In genomic region chr6:4349931-4350330, GRCh38 we compare ENCODE assay signal across 2 cellular contexts.
TF ChIP-seq lines count a peak whose summit lies in the region.

No MANE protein-coding gene starts in this region.

TF ChIP-seq in IMR-90, 13 proteins besides CTCF, POLR2A, EP300 and RAD21:
- TF ChIP-seq RFX5 (IDR thresholded peaks at IDR 0.05; ENCODE audit: low read depth, low read length), result no peak
- no peak for TF ChIP-seq MAZ (IDR thresholded peaks at IDR 0.05; ENCODE audit: borderline replicate concordance, low read depth, low read length)
- TF ChIP-seq MAFK (IDR thresholded peaks at IDR 0.05; ENCODE audit: low read depth, low read length), result no peak
- no peak for TF ChIP-seq MXI1 (IDR thresholded peaks at IDR 0.05; ENCODE audit: borderline replicate concordance, low read depth, low read length)
- no peak for TF ChIP-seq NFE2L2 (IDR thresholded peaks at IDR 0.05; ENCODE audit: low read depth, low read length)
- no peak for TF ChIP-seq RCOR1 (IDR thresholded peaks at IDR 0.05; ENCODE audit: insufficient replicate concordance, low read length)
- no peak for TF ChIP-seq CHD1 (IDR thresholded peaks at IDR 0.05; ENCODE audit: low read depth, low read length)
- no peak for TF ChIP-seq ELK1 (IDR thresholded peaks at IDR 0.05; ENCODE audit: borderline replicate concordance, low read depth, low read length)
- no peak for TF ChIP-seq CEBPB (IDR thresholded peaks at IDR 0.05; ENCODE audit: low read depth, low read length)
- TF ChIP-seq BHLHE40 (IDR thresholded peaks at IDR 0.05; ENCODE audit: low read depth, low read length), result no peak
- no peak for TF ChIP-seq FOS (IDR thresholded peaks at IDR 0.05; ENCODE audit: low read depth, low read length)
- TF ChIP-seq USF2 (IDR thresholded peaks at IDR 0.05; ENCODE audit: low read depth, low read length), result no peak
- TF ChIP-seq SMC3 (IDR thresholded peaks at IDR 0.05; ENCODE audit: low read depth, low read length), result no peak

TF ChIP-seq in endothelial cell of umbilical vein, 7 proteins besides CTCF, POLR2A, EP300 and RAD21:
- TF ChIP-seq GATA2 (IDR thresholded peaks at IDR 0.05; ENCODE audit: insufficient read depth, insufficient read length, low read depth, low read length), result no peak
- no peak for TF ChIP-seq JUN (IDR thresholded peaks at IDR 0.05; ENCODE audit: borderline replicate concordance, insufficient read depth, insufficient read length, low read depth)
- TF ChIP-seq POLR2AphosphoS5 (IDR thresholded peaks at IDR 0.05; ENCODE audit: insufficient read depth, low read depth, low read length), result no peak
- TF ChIP-seq MAX (IDR thresholded peaks at IDR 0.05; ENCODE audit: insufficient read depth, insufficient read length), result no peak
- no peak for TF ChIP-seq MYC (IDR thresholded peaks at IDR 0.05; ENCODE audit: low read depth, low read length)
- TF ChIP-seq EZH2 (IDR thresholded peaks at IDR 0.05; ENCODE audit: borderline replicate concordance, low read depth, low read length, severe bottlenecking), result no peak
- TF ChIP-seq FOS (IDR thresholded peaks at IDR 0.05; ENCODE audit: borderline replicate concordance, insufficient read depth, low read length), result no peak
